7 cellular contexts compared by ENCODE assay signal in the genomic region with DNA sequence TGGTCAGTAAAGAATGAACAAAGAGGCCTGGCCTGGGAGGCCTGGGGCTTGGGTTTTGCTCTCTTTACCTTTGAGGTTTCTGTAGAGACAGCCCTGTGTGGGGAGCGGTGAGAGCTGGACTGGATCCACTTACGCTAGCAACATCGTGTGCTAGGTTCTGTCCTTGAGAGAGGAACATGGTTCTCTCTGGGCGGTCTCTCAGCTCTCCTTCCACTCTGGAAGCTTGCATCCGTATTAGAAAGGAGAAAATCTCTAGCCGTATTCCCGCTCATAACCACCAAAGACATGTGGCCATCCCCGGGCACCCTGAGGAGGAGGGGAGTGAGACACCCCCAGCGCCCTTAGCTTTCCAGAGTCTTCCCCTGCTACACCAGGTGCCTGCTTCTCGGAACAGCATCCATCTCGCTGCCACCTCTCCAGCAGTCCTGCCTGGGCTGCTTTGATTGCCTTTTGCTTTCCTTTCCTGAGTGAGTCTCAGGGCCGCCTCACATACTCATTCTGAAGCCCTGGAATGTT. TPM values are rescaled to one million over a fixed set of nuclear protein-coding genes. Genes with fewer than 3 reads are reported as not detected.
A peak's percentile ranks its signal among the peaks of the same experiment; 100 is the strongest.
DNase-seq lines count a peak whose midpoint lies in the region; ATAC-seq and TF ChIP-seq lines count a peak whose summit lies in the region.

No MANE protein-coding gene starts in this region.

- in situ Hi-C loops in HAP-1 (cut with MboI; ENCODE audit: low sequenced_read_pairs), result no loop called here

- H2AFZ ChIP-seq in smooth muscle cell (ENCODE audit: low read depth), result no peak overlapping the region

- peak overlapping the region; percentile 67 for H3K27ac Mint-ChIP-seq in activated CD4-positive, alpha-beta memory T cell treated with anti-CD3 and anti-CD28 coated beads for 36 hours

- peak overlapping the region; percentile 83 for H3K9ac ChIP-seq in smooth muscle cell (ENCODE audit: low read depth)

- intact Hi-C loops in activated CD4-positive, alpha-beta memory T cell treated with anti-CD3 and anti-CD28 coated beads for 36 hours (cut with micrococcal nuclease), result no loop called here

- CTCF ChIA-PET in activated CD4-positive, alpha-beta memory T cell treated with anti-CD3 and anti-CD28 coated beads for 36 hours (lab: Charles Lee), result interaction anchor here (1.1 to 8.3 kb wide), 8 partner anchors 10 to 171 kb away, joined by 3 to 176 read pairs (median 8); a partner anchor contains a TSS

- H3F3A ChIP-seq in smooth muscle cell (ENCODE audit: low read depth), result peaks cover 5% of the 10 kb centered on the region

- ATAC-seq in GM21717 (IDR thresholded peaks at IDR 0.05; ENCODE audit: unreplicated experiment) (no peak), HG03565 (IDR thresholded peaks at IDR 0.05; ENCODE audit: unreplicated experiment) (no peak)

- H3K27ac ChIP-seq in smooth muscle cell (ENCODE audit: low read depth), result no peak overlapping the region

- H3K4me3 ChIP-seq in HAP-1 (peak overlapping the region; percentile 96), iPS-11a (ENCODE audit: low read depth, low read length) (peak overlapping the region; percentile 88), smooth muscle cell (peak overlapping the region; percentile 97)

- POLR2A ChIA-PET in activated CD4-positive, alpha-beta memory T cell treated with anti-CD3 and anti-CD28 coated beads for 36 hours (lab: Charles Lee), result interaction anchor here (0.6 to 7.7 kb wide), 8 partner anchors 12 to 328 kb away, joined by 3 to 106 read pairs (median 6); a partner anchor contains a TSS

- H3K36me3 ChIP-seq in HAP-1 (replicated peaks) (peaks cover 11% of the 10 kb centered on the region), smooth muscle cell (ENCODE audit: low read depth) (no peaks in the 10 kb centered on the region)

- H3K4me1 Mint-ChIP-seq in activated CD4-positive, alpha-beta memory T cell treated with anti-CD3 and anti-CD28 coated beads for 36 hours (ENCODE audit: low read depth), result peaks cover 53% of the 10 kb centered on the region

- no peak for TF ChIP-seq CTCF in smooth muscle cell (IDR thresholded peaks at IDR 0.05; ENCODE audit: borderline replicate concordance, insufficient read depth, poor library complexity, severe bottlenecking)

- H3K9me3 ChIP-seq in HAP-1, result no peaks in the 10 kb centered on the region
- H3K9me3 ChIP-seq in smooth muscle cell (replicated peaks; ENCODE audit: low read depth), result no peaks in the 10 kb centered on the region

- no peaks in the 10 kb centered on the region for H3K9me3 Mint-ChIP-seq in activated CD4-positive, alpha-beta memory T cell treated with anti-CD3 and anti-CD28 coated beads for 36 hours

- no peaks in the 10 kb centered on the region for H3K36me3 Mint-ChIP-seq in activated CD4-positive, alpha-beta memory T cell treated with anti-CD3 and anti-CD28 coated beads for 36 hours

- peaks cover 57% of the 10 kb centered on the region for H4K20me1 ChIP-seq in smooth muscle cell (ENCODE audit: low read depth)

- peak overlapping the region; percentile 97 for H3K4me2 ChIP-seq in smooth muscle cell

- H3K4me3 Mint-ChIP-seq in activated CD4-positive, alpha-beta memory T cell treated with anti-CD3 and anti-CD28 coated beads for 36 hours, result peak overlapping the region; percentile 89

- H3K27me3 ChIP-seq in HAP-1 (ENCODE audit: low read depth), result no peaks in the 10 kb centered on the region
- no peaks in the 10 kb centered on the region for H3K27me3 ChIP-seq in smooth muscle cell (ENCODE audit: low read depth)

- H3K4me1 ChIP-seq in HAP-1 (no peaks in the 10 kb centered on the region; the same call in none of the 2 replicates), smooth muscle cell (ENCODE audit: low read depth) (peaks cover 17% of the 10 kb centered on the region)

- WGBS in smooth muscle cell (ENCODE audit: low lambda C conversion rate), result 71% methylated on average over 11 of the region's 12 CpGs

- DNase-seq in HAP-1 (ENCODE audit: low spot score in 2 of 2) (no peak), smooth muscle cell (lab: John Stamatoyannopoulos, UW; ENCODE audit: unreplicated experiment) (no peak)
- no peak for DNase-seq in activated CD4-positive, alpha-beta memory T cell treated with anti-CD3 and anti-CD28 coated beads for 36 hours
- no peak for DNase-seq in activated effector memory CD4-positive, alpha-beta T cell treated with anti-CD3 and anti-CD28 coated beads, Interleukin-2, amount 50 U/mL, for 16 hours

- H3K79me2 ChIP-seq in smooth muscle cell (ENCODE audit: low read depth), result peaks cover 60% of the 10 kb centered on the region

- no peaks in the 10 kb centered on the region for H3K27me3 Mint-ChIP-seq in activated CD4-positive, alpha-beta memory T cell treated with anti-CD3 and anti-CD28 coated beads for 36 hours

RNA-seq across cellular contexts. Expression of a gene that starts 1.3 kb away (rescaled TPM):
- 10 to 100 TPM; 10.8 to 11.5 TPM for total RNA-seq in activated CD4-positive, alpha-beta memory T cell treated with anti-CD3 and anti-CD28 coated beads for 36 hours
- total RNA-seq in smooth muscle cell, result 6.3 and 9.2 TPM in 2 replicates
- 9.1 and 9.9 TPM in 2 replicates for polyA plus RNA-seq in smooth muscle cell

RNA-seq across cellular contexts. Expression of a gene that starts 23.4 kb away (rescaled TPM):
- 10 to 100 TPM; 63.8 to 68.7 TPM for total RNA-seq in activated CD4-positive, alpha-beta memory T cell treated with anti-CD3 and anti-CD28 coated beads for 36 hours
- total RNA-seq in smooth muscle cell, result 18.6 and 26.0 TPM in 2 replicates
- 40.6 and 48.2 TPM in 2 replicates for polyA plus RNA-seq in smooth muscle cell
